10 cellular contexts compared by ENCODE assay signal in genomic region chr4:118344801-118345200, GRCh38.
"Had no signal": no experiment of that assay in that cellular context is flagged by ENCODE, and none has a peak within 500 bp of the region (broad histone marks: within the 10 kb centered on the region; RNA-seq: fewer than 3 reads in every experiment).

No MANE protein-coding gene starts in this region.

- DNase-seq: activated CD4-positive, alpha-beta T cell treated with anti-CD3 and anti-CD28 coated beads, Interleukin-2, amount 50 U/mL, for 1 hour; activated CD4-positive, CD25-positive, alpha-beta regulatory T cell; activated T-cell treated with anti-CD3 and anti-CD28 coated beads, Interleukin-2, amount 50 U/mL, for 1 hour; central memory CD4-positive, alpha-beta T cell; foreskin fibroblast; head of caudate nucleus; stimulated activated naive CD4-positive, alpha-beta T cell; substantia nigra; T-helper 2 cell had no signal

- ATAC-seq: sciatic nerve had no signal
